8 cellular contexts compared by ENCODE assay signal in the genomic region with DNA sequence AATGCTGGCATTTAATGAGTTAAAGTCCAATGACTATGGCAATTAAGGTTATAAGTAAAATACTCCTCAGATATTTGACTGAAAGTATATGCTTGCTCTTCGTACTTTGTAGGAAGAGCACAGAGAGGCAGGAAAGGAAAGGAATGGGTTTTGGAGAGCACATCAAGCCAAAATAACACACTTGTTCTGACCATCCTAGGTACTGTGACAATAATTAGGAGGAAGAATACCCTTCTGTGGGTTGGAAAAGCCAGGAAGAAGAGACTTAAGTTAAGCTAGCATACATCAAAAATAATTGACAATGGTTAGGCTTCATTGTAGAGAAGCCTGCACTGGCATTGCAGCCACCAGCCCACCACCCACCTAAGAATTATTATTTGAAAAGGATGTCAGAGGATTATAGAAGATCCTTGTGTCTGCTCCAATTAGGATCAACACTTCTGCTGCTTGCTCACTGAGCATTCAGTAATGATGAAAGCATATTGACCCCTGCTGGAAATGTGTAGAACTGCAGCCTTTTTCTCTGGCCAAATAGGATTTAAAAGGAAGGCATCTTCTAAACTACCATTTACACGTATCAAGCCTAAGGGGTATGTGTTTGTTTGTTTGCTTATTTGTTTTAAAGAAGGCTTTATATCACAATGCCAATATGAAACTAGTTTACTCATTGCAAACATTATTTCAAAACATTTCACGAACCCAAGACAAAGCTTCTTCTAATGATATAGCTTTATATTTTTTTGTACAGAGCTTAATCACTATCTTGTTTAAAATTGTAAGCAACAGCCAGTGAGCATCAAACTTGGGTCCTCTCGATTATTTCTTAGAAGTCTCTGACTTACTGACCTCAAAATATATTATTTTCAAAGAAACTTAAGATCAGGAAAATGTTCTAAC.
A peak's percentile ranks its signal among the peaks of the same experiment; 100 is the strongest.
DNase-seq lines count a peak whose midpoint lies in the region; ATAC-seq and TF ChIP-seq lines count a peak whose summit lies in the region.

No MANE protein-coding gene starts in this region.

- H3K9ac ChIP-seq in Karpas-422 (ENCODE audit: low read length) (no peak overlapping the region), OCI-LY3 (ENCODE audit: low read length) (0 out of 2 replicates have a peak overlapping the region, but pooled peaks have one; percentile 12)

- ATAC-seq in GM21786 (IDR thresholded peaks at IDR 0.05; ENCODE audit: unreplicated experiment), result peak; percentile 86
- ATAC-seq in heart left ventricle, result peak; percentile 67 to 83 (median 75)
- ATAC-seq in HG02970 (IDR thresholded peaks at IDR 0.05; ENCODE audit: low FRiP score, unreplicated experiment), result no peak

- TF ChIP-seq CTCF in OCI-LY3 (IDR thresholded peaks at IDR 0.05; ENCODE audit: low read depth, low read length), result peak; percentile 94
- TF ChIP-seq CTCF in heart left ventricle (IDR thresholded peaks at IDR 0.05), result peak; percentile 75 to 93 (median 88)

- H3K4me3 ChIP-seq in Karpas-422 (ENCODE audit: low read length) (no peak overlapping the region), OCI-LY3 (ENCODE audit: low read length) (no peak overlapping the region), heart left ventricle (peak overlapping the region in 7 of 12 donors; percentile 28 to 44 (median 38))

- H3K9me3 ChIP-seq in Karpas-422 (ENCODE audit: low read length) (no peaks in the 10 kb centered on the region), OCI-LY3 (ENCODE audit: insufficient read depth, low read length) (peaks cover 5% of the 10 kb centered on the region; the same call in 1 of the 2 replicates), heart left ventricle (peaks cover 0 to 10% (median 0%) of the 10 kb centered on the region in 12 donors)

- H3K9me3 Mint-ChIP-seq in activated naive CD8-positive, alpha-beta T cell treated with anti-CD3 and anti-CD28 coated beads for 36 hours, result no peaks in the 10 kb centered on the region

- H3K79me2 ChIP-seq in Karpas-422 (ENCODE audit: low read length) (no peaks in the 10 kb centered on the region), OCI-LY3 (ENCODE audit: low read length) (no peaks in the 10 kb centered on the region)

- no peak overlapping the region for H3K4me3 Mint-ChIP-seq in activated naive CD8-positive, alpha-beta T cell treated with anti-CD3 and anti-CD28 coated beads for 36 hours

- H3K27ac ChIP-seq in Karpas-422 (ENCODE audit: low read length), result no peak overlapping the region
- H3K27ac ChIP-seq in OCI-LY3 (ENCODE audit: low read length), result no peak overlapping the region
- H3K27ac ChIP-seq in heart left ventricle, result no peak overlapping the region

- no peak for TF ChIP-seq POLR2A in heart left ventricle (IDR thresholded peaks at IDR 0.05)

- H3K27me3 ChIP-seq in Karpas-422 (ENCODE audit: low read length), result no peaks in the 10 kb centered on the region
- no peaks in the 10 kb centered on the region for H3K27me3 ChIP-seq in OCI-LY3 (ENCODE audit: low read depth, low read length)
- no peaks in the 10 kb centered on the region for H3K27me3 ChIP-seq in heart left ventricle

- H3K4me2 ChIP-seq in Karpas-422 (ENCODE audit: low read depth, low read length, poor library complexity, severe bottlenecking) (no peak overlapping the region), OCI-LY3 (ENCODE audit: low read length) (peak overlapping the region; percentile 39)

- H4K20me1 ChIP-seq in Karpas-422 (ENCODE audit: insufficient read depth, low read depth, low read length) (no peaks in the 10 kb centered on the region), OCI-LY3 (ENCODE audit: insufficient read depth, low read length) (no peaks in the 10 kb centered on the region)

- no peaks in the 10 kb centered on the region for H3K9me2 ChIP-seq in Karpas-422 (replicated peaks; ENCODE audit: insufficient read depth, low read length)

- H3K36me3 ChIP-seq in Karpas-422 (ENCODE audit: insufficient read depth, low read length) (no peaks in the 10 kb centered on the region), OCI-LY3 (replicated peaks; ENCODE audit: low read depth, low read length) (no peaks in the 10 kb centered on the region), heart left ventricle (no peaks in the 10 kb centered on the region)

- 18 to 23% (median 21%) methylated on average over 4 of the region's 4 CpGs for WGBS in heart left ventricle, 4 donors

- H2AFZ ChIP-seq in Karpas-422 (ENCODE audit: low read length) (no peak overlapping the region), OCI-LY3 (ENCODE audit: low read depth, low read length) (peak overlapping the region; percentile 81; the same call in 1 of the 2 replicates)

- intact Hi-C loops in heart left ventricle (cut with DNase I), result loop anchor here in 8 of 10 donors (2.0 to 10.0 kb wide), 8 partner anchors 166 to 848 kb away; no protein-coding TSS in a partner anchor

- H3K27me3 Mint-ChIP-seq in activated naive CD8-positive, alpha-beta T cell treated with anti-CD3 and anti-CD28 coated beads for 36 hours, result peaks cover 4% of the 10 kb centered on the region

- no peaks in the 10 kb centered on the region for H3K36me3 Mint-ChIP-seq in activated naive CD8-positive, alpha-beta T cell treated with anti-CD3 and anti-CD28 coated beads for 36 hours

- H3K4me1 ChIP-seq in Karpas-422 (ENCODE audit: low read length), result peaks cover 3% of the 10 kb centered on the region; the same call in 1 of the 2 replicates
- peaks cover 7% of the 10 kb centered on the region for H3K4me1 ChIP-seq in OCI-LY3 (ENCODE audit: low read length)
- H3K4me1 ChIP-seq in heart left ventricle, result peaks cover 0 to 5% (median 0%) of the 10 kb centered on the region in 12 donors

- DNase-seq in GM04503 (ENCODE audit: low read depth), result peak; percentile 10
- peak; percentile 91 for DNase-seq in Karpas-422
- peak; percentile 28 for DNase-seq in activated naive CD8-positive, alpha-beta T cell treated with anti-CD3 and anti-CD28 coated beads for 36 hours
- peak in 3 of 5 donors; percentile 11 to 35 (median 22) for DNase-seq in heart left ventricle
- DNase-seq in pulmonary artery endothelial cell (ENCODE audit: low read depth, low spot score), result peak; percentile 20

- no peak overlapping the region for H3K27ac Mint-ChIP-seq in activated naive CD8-positive, alpha-beta T cell treated with anti-CD3 and anti-CD28 coated beads for 36 hours

- no peaks in the 10 kb centered on the region for H3K4me1 Mint-ChIP-seq in activated naive CD8-positive, alpha-beta T cell treated with anti-CD3 and anti-CD28 coated beads for 36 hours

Comparison
In these comparisons a context has a peak if more than half of its experiments do, and no peak if none do; other contexts are left out.
1. DNase-seq: peak in every context shown above with its lines; median percentile 91 in Karpas-422; 28 in activated naive CD8-positive, alpha-beta T cell treated with anti-CD3 and anti-CD28 coated beads for 36 hours; 22 in heart left ventricle; 20 in pulmonary artery endothelial cell; 10 in GM04503.
2. H3K4me3 ChIP-seq: peak in heart left ventricle (7 of 12); none in Karpas-422 (single experiment) and OCI-LY3 (single experiment).